In genomic region chr2:46989491-46990230, GRCh38 we compare ENCODE assay signal across 12 cellular contexts. TPM values are rescaled to one million over a fixed set of nuclear protein-coding genes. Genes with fewer than 3 reads are reported as not detected.
A peak's percentile ranks its signal among the peaks of the same experiment; 100 is the strongest.
DNase-seq lines count a peak whose midpoint lies in the region; ATAC-seq and TF ChIP-seq lines count a peak whose summit lies in the region.
"Had no signal": no experiment of that assay in that cellular context is flagged by ENCODE, and none has a peak within 500 bp of the region (broad histone marks: within the 10 kb centered on the region; RNA-seq: fewer than 3 reads in every experiment).

No MANE protein-coding gene starts in this region.

- H3K9me3 Mint-ChIP-seq in T-helper 2 cell treated with Interferon-gamma antibody and Interleukin-4, amounts not matched to agents 5 μg/mL and 100 μg/mL, for 36 hours, result no peaks in the 10 kb centered on the region
- no peaks in the 10 kb centered on the region for H3K9me3 Mint-ChIP-seq in CD4-positive, alpha-beta T cell
- H3K9me3 Mint-ChIP-seq: activated naive CD8-positive, alpha-beta T cell treated with anti-CD3 and anti-CD28 coated beads, Interleukin-2, amount 10 ng/mL, durations not matched to agents 7 days and 5 days had no signal

- ATAC-seq in CD4-positive, alpha-beta T cell (ENCODE audit: poor library complexity), result no peak
- ATAC-seq: activated CD8-positive, alpha-beta memory T cell treated with anti-CD3 and anti-CD28 coated beads, Interleukin-2, amount 10 ng/mL, durations not matched to agents 7 days and 5 days had no signal

- intact Hi-C loops in testis (cut with DNase I; ENCODE audit: low total_unique reads), result no loop called here
- intact Hi-C loops in CD4-positive, alpha-beta T cell (cut with DNase I, micrococcal nuclease), result no loop called here

- DNase-seq in T-helper 2 cell treated with Interferon-gamma antibody and Interleukin-4, amounts not matched to agents 5 μg/mL and 100 μg/mL, for 36 hours (ENCODE audit: low spot score), result no peak
- no peak for DNase-seq in T-helper 2 cell
- DNase-seq in caudate nucleus (lab: John Stamatoyannopoulos, UW), result peak in 4 of 61 donors; percentile 17 to 39 (median 34)
- no peak for DNase-seq in testis
- DNase-seq in NCI-H1694 (lab: John Stamatoyannopoulos, UW), result no peak
- DNase-seq in CD4-positive, alpha-beta T cell, result no peak
- no peak for DNase-seq in NOMO-1 treated with DMSO at 0.1 percent for 48 hours (lab: John Stamatoyannopoulos, UW; ENCODE audit: unreplicated experiment)
- DNase-seq: activated CD8-positive, alpha-beta memory T cell treated with anti-CD3 and anti-CD28 coated beads, Interleukin-2, amount 10 ng/mL, durations not matched to agents 7 days and 5 days; activated naive CD8-positive, alpha-beta T cell treated with anti-CD3 and anti-CD28 coated beads, Interleukin-2, amount 10 ng/mL, durations not matched to agents 7 days and 5 days; effector CD8-positive, alpha-beta T cell; NCI-H1105 had no signal

- H3K4me3 Mint-ChIP-seq in T-helper 2 cell treated with Interferon-gamma antibody and Interleukin-4, amounts not matched to agents 5 μg/mL and 100 μg/mL, for 36 hours, result no peak overlapping the region
- H3K4me3 Mint-ChIP-seq in CD4-positive, alpha-beta T cell, result no peak overlapping the region
- H3K4me3 Mint-ChIP-seq: activated CD8-positive, alpha-beta memory T cell treated with anti-CD3 and anti-CD28 coated beads, Interleukin-2, amount 10 ng/mL, durations not matched to agents 7 days and 5 days; activated naive CD8-positive, alpha-beta T cell treated with anti-CD3 and anti-CD28 coated beads, Interleukin-2, amount 10 ng/mL, durations not matched to agents 7 days and 5 days had no signal

- H3K27ac Mint-ChIP-seq in T-helper 2 cell treated with Interferon-gamma antibody and Interleukin-4, amounts not matched to agents 5 μg/mL and 100 μg/mL, for 36 hours, result peak overlapping the region; percentile 38
- H3K27ac Mint-ChIP-seq in CD4-positive, alpha-beta T cell, result no peak overlapping the region
- H3K27ac Mint-ChIP-seq: activated CD8-positive, alpha-beta memory T cell treated with anti-CD3 and anti-CD28 coated beads, Interleukin-2, amount 10 ng/mL, durations not matched to agents 7 days and 5 days; activated naive CD8-positive, alpha-beta T cell treated with anti-CD3 and anti-CD28 coated beads, Interleukin-2, amount 10 ng/mL, durations not matched to agents 7 days and 5 days had no signal

- WGBS in testis, 2 donors, result 50 to 54% methylated on average over 7 of the region's 7 CpGs

- CTCF ChIA-PET in CD4-positive, alpha-beta T cell (lab: Charles Lee), result interaction anchor here (1.3 kb wide), 1 partner anchor 71 kb away, joined by 3 read pairs; no protein-coding TSS in a partner anchor

- peak overlapping the region; percentile 98 for H3K27ac ChIP-seq in caudate nucleus (ENCODE audit: low read depth, low read length)
- peak overlapping the region; percentile 88 for H3K27ac ChIP-seq in muscle layer of duodenum (ENCODE audit: low read length)
- peak overlapping the region; percentile 67 to 81 for H3K27ac ChIP-seq in testis
- H3K27ac ChIP-seq in CD4-positive, alpha-beta T cell (ENCODE audit: low read depth, low read length), result no peak overlapping the region

- peaks cover 49 to 56% of the 10 kb centered on the region in 2 donors for H3K4me1 ChIP-seq in muscle layer of duodenum (ENCODE audit: control insufficient read depth in 1 of 2, insufficient read depth in 2 of 2, low read length in 2 of 2)
- H3K4me1 ChIP-seq in testis, result peaks cover 67% of the 10 kb centered on the region

- peaks cover 29% of the 10 kb centered on the region for H3K36me3 Mint-ChIP-seq in T-helper 2 cell treated with Interferon-gamma antibody and Interleukin-4, amounts not matched to agents 5 μg/mL and 100 μg/mL, for 36 hours (ENCODE audit: low read depth)
- peaks cover 54% of the 10 kb centered on the region for H3K36me3 Mint-ChIP-seq in CD4-positive, alpha-beta T cell (ENCODE audit: low read depth)

- H3K27me3 Mint-ChIP-seq in T-helper 2 cell treated with Interferon-gamma antibody and Interleukin-4, amounts not matched to agents 5 μg/mL and 100 μg/mL, for 36 hours (ENCODE audit: low read depth), result no peaks in the 10 kb centered on the region
- H3K27me3 Mint-ChIP-seq in CD4-positive, alpha-beta T cell, result no peaks in the 10 kb centered on the region
- H3K27me3 Mint-ChIP-seq: activated CD8-positive, alpha-beta memory T cell treated with anti-CD3 and anti-CD28 coated beads, Interleukin-2, amount 10 ng/mL, durations not matched to agents 7 days and 5 days; activated naive CD8-positive, alpha-beta T cell treated with anti-CD3 and anti-CD28 coated beads, Interleukin-2, amount 10 ng/mL, durations not matched to agents 7 days and 5 days had no signal

- H3K9me3 ChIP-seq in muscle layer of duodenum (ENCODE audit: control insufficient read depth in 1 of 2, low read length in 2 of 2), result no peaks in the 10 kb centered on the region
- H3K9me3 ChIP-seq in testis, result no peaks in the 10 kb centered on the region
- no peaks in the 10 kb centered on the region for H3K9me3 ChIP-seq in CD4-positive, alpha-beta T cell (ENCODE audit: control insufficient read depth, low read length)

- POLR2A ChIA-PET in CD4-positive, alpha-beta T cell (lab: Charles Lee), result interaction anchor here (0.6 kb wide), 1 partner anchor 9 kb away, joined by 4 read pairs; no protein-coding TSS in a partner anchor

- peaks cover 19% of the 10 kb centered on the region for H3K4me1 Mint-ChIP-seq in T-helper 2 cell treated with Interferon-gamma antibody and Interleukin-4, amounts not matched to agents 5 μg/mL and 100 μg/mL, for 36 hours (ENCODE audit: low read depth)
- peaks cover 20% of the 10 kb centered on the region for H3K4me1 Mint-ChIP-seq in CD4-positive, alpha-beta T cell (ENCODE audit: low read depth)

- H3K4me3 ChIP-seq in muscle layer of duodenum (ENCODE audit: low read depth in 1 of 2, low read length in 2 of 2), result no peak overlapping the region
- H3K4me3 ChIP-seq in testis, result no peak overlapping the region

- H3K27me3 ChIP-seq in muscle layer of duodenum (ENCODE audit: low read depth, low read length), result no peaks in the 10 kb centered on the region
- H3K27me3 ChIP-seq in testis, result no peaks in the 10 kb centered on the region
- no peaks in the 10 kb centered on the region for H3K27me3 ChIP-seq in CD4-positive, alpha-beta T cell (ENCODE audit: control insufficient read depth, insufficient read depth, low read length)

- no peak for TF ChIP-seq POLR2A in testis (IDR thresholded peaks at IDR 0.05)

- H3K36me3 ChIP-seq in muscle layer of duodenum (ENCODE audit: control insufficient read depth in 1 of 2, insufficient read depth in 2 of 2, low read length in 2 of 2), result peaks cover 17 to 25% of the 10 kb centered on the region in 2 donors
- no peaks in the 10 kb centered on the region for H3K36me3 ChIP-seq in testis (ENCODE audit: low read depth, missing control alignments)

- TF ChIP-seq CTCF in testis (IDR thresholded peaks at IDR 0.05), result no peak
- TF ChIP-seq CTCF in CD4-positive, alpha-beta T cell (IDR thresholded peaks at IDR 0.05), result no peak

RNA-seq across cellular contexts. Expression of gene TTC7A, which starts 48.6 kb away (rescaled TPM):
- total RNA-seq in testis, result 100 to 1,000 TPM in 1 of 2 donors, 10 to 100 TPM in 1; 96.7 to 171 TPM
- 111 TPM for polyA plus RNA-seq in testis (ENCODE audit: insufficient read depth, low read depth, low replicate concordance)
- 10 to 100 TPM; 40.3 to 40.6 TPM for total RNA-seq in CD4-positive, alpha-beta T cell
